Comparison of ENCODE assay signal across 34 cellular contexts in the genomic region with DNA sequence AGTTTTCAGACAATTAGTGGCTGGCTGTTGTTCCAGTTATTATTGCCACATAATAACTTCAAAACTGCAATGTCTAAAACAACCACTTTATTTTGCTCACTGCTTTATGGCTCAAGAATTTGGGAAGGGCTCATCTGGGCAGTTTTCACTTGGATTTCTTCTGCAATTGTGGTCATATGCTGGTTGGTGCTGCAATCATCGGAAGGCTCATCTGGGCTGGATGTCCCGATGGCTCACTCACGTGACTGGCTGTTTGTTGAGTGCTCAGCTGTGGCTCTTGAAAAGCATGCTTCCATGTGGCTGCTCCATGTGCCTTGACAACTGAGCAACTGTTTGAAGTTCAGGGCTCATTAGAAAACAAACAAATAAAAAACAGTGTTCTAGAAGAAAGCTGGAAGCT.
"Had no signal": no experiment of that assay in that cellular context is flagged by ENCODE, and none has a peak within 500 bp of the region (broad histone marks: within the 10 kb centered on the region; RNA-seq: fewer than 3 reads in every experiment).

No MANE protein-coding gene starts in this region.

- H3K9me3 ChIP-seq: ascending aorta, Peyer's patch had no signal

- ATAC-seq: activated CD4-positive, alpha-beta T cell treated with anti-CD3 and anti-CD28 coated beads for 36 hours; activated CD4-positive, CD25-positive, alpha-beta regulatory T cell treated with anti-CD3 and anti-CD28 coated beads, Interleukin-2, amount 50 U/mL, for 24 hours; activated CD8-positive, alpha-beta memory T cell treated with anti-CD3 and anti-CD28 coated beads, Interleukin-2, amount 10 ng/mL, durations not matched to agents 7 days and 5 days; activated naive CD8-positive, alpha-beta T cell treated with anti-CD3 and anti-CD28 coated beads, Interleukin-2, amount 50 U/mL, for 24 hours; PC-3 had no signal

- H3K4me1 Mint-ChIP-seq: activated CD4-positive, alpha-beta T cell treated with anti-CD3 and anti-CD28 coated beads for 36 hours; activated CD4-positive, alpha-beta T cell treated with anti-CD3 and anti-CD28 coated beads, Interleukin-2, amount 10 ng/mL, durations not matched to agents 7 days and 5 days; activated CD8-positive, alpha-beta memory T cell treated with anti-CD3 and anti-CD28 coated beads, Interleukin-2, amount 10 ng/mL, durations not matched to agents 7 days and 5 days; activated naive CD4-positive, alpha-beta T cell treated with anti-CD3 and anti-CD28 coated beads, Interleukin-2, amount 10 ng/mL, durations not matched to agents 7 days and 5 days; activated naive CD8-positive, alpha-beta T cell treated with anti-CD3 and anti-CD28 coated beads, Interleukin-2, amount 50 U/mL, for 24 hours; central memory CD8-positive, alpha-beta T cell had no signal

- DNase-seq: activated CD4-positive, alpha-beta memory T cell treated with anti-CD3 and anti-CD28 coated beads for 36 hours; activated CD4-positive, alpha-beta T cell treated with anti-CD3 and anti-CD28 coated beads for 36 hours; activated CD4-positive, alpha-beta T cell treated with anti-CD3 and anti-CD28 coated beads, Interleukin-2, amount 10 ng/mL, durations not matched to agents 7 days and 5 days; activated CD8-positive, alpha-beta memory T cell treated with anti-CD3 and anti-CD28 coated beads for 24 hours; activated CD8-positive, alpha-beta memory T cell treated with anti-CD3 and anti-CD28 coated beads, Interleukin-2, amount 10 ng/mL, durations not matched to agents 7 days and 5 days; activated CD8-positive, alpha-beta memory T cell treated with anti-CD3 and anti-CD28 coated beads, Interleukin-2, amount 50 U/mL, for 48 hours; activated effector memory CD4-positive, alpha-beta T cell treated with Interleukin-2 at 50 U/mL for 16 hours; activated naive CD4-positive, alpha-beta T cell treated with anti-CD3 and anti-CD28 coated beads, Interleukin-2, amount 10 ng/mL, durations not matched to agents 7 days and 5 days; activated naive CD8-positive, alpha-beta T cell treated with anti-CD3 and anti-CD28 coated beads, Interleukin-2, amount 50 U/mL, for 24 hours; activated T-cell treated with anti-CD3 and anti-CD28 coated beads, Interleukin-2, amount 50 U/mL, for 48 hours; MM.1S; MV-4-11; NCI-H1092; NCI-H1436 treated with DMSO at 0.1 percent for 48 hours; NCI-H1694 treated with DMSO at 0.1 percent for 48 hours; NCI-H2029; NCI-H2171; NCI-H510A; NCI-H526; NCI-H748 treated with DMSO at 0.1 percent for 48 hours; NK-92 treated with Interleukin-12 subunit alpha and Interleukin-12 subunit beta, amount 100 ng/mL, for 24 hours; PC-3; Peyer's patch; Right ventricle myocardium superior; SW 1271; T-helper 1 cell; T-helper 2 cell; T-helper 9 cell had no signal

- H3K27ac Mint-ChIP-seq: activated CD4-positive, alpha-beta memory T cell treated with anti-CD3 and anti-CD28 coated beads for 36 hours; activated CD4-positive, alpha-beta T cell treated with anti-CD3 and anti-CD28 coated beads for 36 hours; activated CD4-positive, alpha-beta T cell treated with anti-CD3 and anti-CD28 coated beads, Interleukin-2, amount 10 ng/mL, durations not matched to agents 7 days and 5 days; activated CD8-positive, alpha-beta memory T cell treated with anti-CD3 and anti-CD28 coated beads, Interleukin-2, amount 10 ng/mL, durations not matched to agents 7 days and 5 days; activated naive CD4-positive, alpha-beta T cell treated with anti-CD3 and anti-CD28 coated beads, Interleukin-2, amount 10 ng/mL, durations not matched to agents 7 days and 5 days; activated naive CD8-positive, alpha-beta T cell; activated naive CD8-positive, alpha-beta T cell treated with anti-CD3 and anti-CD28 coated beads, Interleukin-2, amount 50 U/mL, for 24 hours had no signal

- H3K4me3 Mint-ChIP-seq: activated CD4-positive, alpha-beta memory T cell treated with anti-CD3 and anti-CD28 coated beads for 36 hours; activated CD4-positive, alpha-beta T cell treated with anti-CD3 and anti-CD28 coated beads for 36 hours; activated CD4-positive, alpha-beta T cell treated with anti-CD3 and anti-CD28 coated beads, Interleukin-2, amount 10 ng/mL, durations not matched to agents 7 days and 5 days; activated CD8-positive, alpha-beta memory T cell treated with anti-CD3 and anti-CD28 coated beads, Interleukin-2, amount 10 ng/mL, durations not matched to agents 7 days and 5 days; activated naive CD4-positive, alpha-beta T cell treated with anti-CD3 and anti-CD28 coated beads, Interleukin-2, amount 10 ng/mL, durations not matched to agents 7 days and 5 days; activated naive CD8-positive, alpha-beta T cell; activated naive CD8-positive, alpha-beta T cell treated with anti-CD3 and anti-CD28 coated beads, Interleukin-2, amount 50 U/mL, for 24 hours; central memory CD8-positive, alpha-beta T cell had no signal

- H3K36me3 Mint-ChIP-seq: activated CD4-positive, alpha-beta memory T cell treated with anti-CD3 and anti-CD28 coated beads for 36 hours; activated CD8-positive, alpha-beta memory T cell treated with anti-CD3 and anti-CD28 coated beads, Interleukin-2, amount 10 ng/mL, durations not matched to agents 7 days and 5 days; activated naive CD4-positive, alpha-beta T cell treated with anti-CD3 and anti-CD28 coated beads, Interleukin-2, amount 10 ng/mL, durations not matched to agents 7 days and 5 days; activated naive CD8-positive, alpha-beta T cell had no signal

- H3K27ac ChIP-seq: ascending aorta, cardiac muscle cell, Peyer's patch, RWPE1 had no signal

- H3K27me3 ChIP-seq: ascending aorta, cardiac muscle cell, Peyer's patch had no signal

- H3K36me3 ChIP-seq: ascending aorta, cardiac muscle cell, Peyer's patch had no signal

- H3K4me1 ChIP-seq: ascending aorta, Peyer's patch had no signal

- H3K27me3 Mint-ChIP-seq: activated CD4-positive, alpha-beta memory T cell treated with anti-CD3 and anti-CD28 coated beads for 36 hours; activated CD4-positive, alpha-beta T cell treated with anti-CD3 and anti-CD28 coated beads for 36 hours; activated CD4-positive, alpha-beta T cell treated with anti-CD3 and anti-CD28 coated beads, Interleukin-2, amount 10 ng/mL, durations not matched to agents 7 days and 5 days; activated CD8-positive, alpha-beta memory T cell treated with anti-CD3 and anti-CD28 coated beads, Interleukin-2, amount 10 ng/mL, durations not matched to agents 7 days and 5 days; activated naive CD4-positive, alpha-beta T cell treated with anti-CD3 and anti-CD28 coated beads, Interleukin-2, amount 10 ng/mL, durations not matched to agents 7 days and 5 days; activated naive CD8-positive, alpha-beta T cell; activated naive CD8-positive, alpha-beta T cell treated with anti-CD3 and anti-CD28 coated beads, Interleukin-2, amount 50 U/mL, for 24 hours; central memory CD8-positive, alpha-beta T cell had no signal

- H3K4me3 ChIP-seq: ascending aorta, cardiac muscle cell, Peyer's patch had no signal
